26 cellular contexts compared by ENCODE assay signal in the genomic region with DNA sequence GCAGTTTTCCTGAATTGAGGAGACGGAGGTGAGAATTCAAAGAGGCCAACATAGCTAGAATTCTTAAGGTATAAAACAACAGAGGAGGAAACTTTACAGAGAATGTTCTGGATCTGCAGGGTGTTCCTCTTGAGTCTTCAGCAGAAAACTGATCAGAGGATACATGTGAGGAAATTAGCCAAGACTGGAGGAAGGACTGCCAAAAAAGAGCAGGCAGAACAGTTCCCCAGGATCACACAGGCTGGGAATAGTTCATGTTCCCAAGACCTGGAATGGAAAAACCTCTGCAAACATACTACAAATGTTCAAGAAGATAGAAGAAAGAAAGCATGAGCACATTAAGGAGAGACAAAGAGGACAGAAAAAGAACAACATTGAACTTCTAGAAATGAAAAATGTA.
"Had no signal": no experiment of that assay in that cellular context is flagged by ENCODE, and none has a peak within 500 bp of the region (broad histone marks: within the 10 kb centered on the region; RNA-seq: fewer than 3 reads in every experiment).

No MANE protein-coding gene starts in this region.

- H3K27me3 Mint-ChIP-seq: activated CD4-positive, alpha-beta memory T cell treated with anti-CD3 and anti-CD28 coated beads for 36 hours; activated CD4-positive, alpha-beta T cell treated with anti-CD3 and anti-CD28 coated beads for 36 hours; activated CD4-positive, alpha-beta T cell treated with anti-CD3 and anti-CD28 coated beads, Interleukin-2, amount 10 ng/mL, durations not matched to agents 24 days and 14 days; activated CD8-positive, alpha-beta memory T cell treated with anti-CD3 and anti-CD28 coated beads, Interleukin-2, amount 10 ng/mL, durations not matched to agents 7 days and 5 days; activated naive CD4-positive, alpha-beta T cell treated with anti-CD3 and anti-CD28 coated beads, Interleukin-2, amount 10 ng/mL, durations not matched to agents 7 days and 5 days; activated naive CD8-positive, alpha-beta T cell treated with anti-CD3 and anti-CD28 coated beads, Interleukin-2, amount 10 ng/mL, durations not matched to agents 7 days and 5 days; brain had no signal

- H3K27ac ChIP-seq: ascending aorta, epithelial cell of prostate, esophagus squamous epithelium had no signal

- H3K27me3 ChIP-seq: ascending aorta, esophagus squamous epithelium had no signal

- H3K4me3 ChIP-seq: ascending aorta, esophagus squamous epithelium had no signal

- H3K9me3 ChIP-seq: ascending aorta, esophagus squamous epithelium had no signal

- H3K27ac Mint-ChIP-seq: activated CD4-positive, alpha-beta memory T cell treated with anti-CD3 and anti-CD28 coated beads for 36 hours; activated CD4-positive, alpha-beta T cell treated with anti-CD3 and anti-CD28 coated beads for 36 hours; activated CD8-positive, alpha-beta memory T cell treated with anti-CD3 and anti-CD28 coated beads, Interleukin-2, amount 10 ng/mL, durations not matched to agents 7 days and 5 days; activated CD8-positive, alpha-beta T cell treated with anti-CD3 and anti-CD28 coated beads, Interleukin-2, amount 10 ng/mL, durations not matched to agents 7 days and 5 days; activated naive CD4-positive, alpha-beta T cell treated with anti-CD3 and anti-CD28 coated beads, Interleukin-2, amount 10 ng/mL, durations not matched to agents 7 days and 5 days; activated naive CD4-positive, alpha-beta T cell treated with anti-CD3 and anti-CD28 coated beads, Interleukin-2, amount 50 U/mL, for 72 hours; activated naive CD8-positive, alpha-beta T cell treated with anti-CD3 and anti-CD28 coated beads, Interleukin-2, amount 10 ng/mL, durations not matched to agents 7 days and 5 days; activated T-helper 1 cell treated with anti-CD3 and anti-CD28 coated beads, Interleukin-12 subunit alpha, Interleukin-12 subunit beta, Interleukin-2, Interleukin-4 antibody, amounts not matched to agents 30 ng/mL and 10 ng/mL and 1 ng/mL, durations not matched to agents 14 hours and 24 hours and 36 hours; activated T-helper 2 cell treated with anti-CD3 and anti-CD28 coated beads, Interferon-gamma antibody, Interleukin-2, Interleukin-4, amounts not matched to agents 10 μg/mL and 5 μg/mL and 100 μg/mL, durations not matched to agents 14 hours and 24 hours and 36 hours; brain had no signal

- DNase-seq: activated CD4-positive, alpha-beta memory T cell treated with anti-CD3 and anti-CD28 coated beads for 36 hours; activated CD4-positive, alpha-beta T cell treated with anti-CD3 and anti-CD28 coated beads for 36 hours; activated CD4-positive, alpha-beta T cell treated with anti-CD3 and anti-CD28 coated beads, Interleukin-2, amount 10 ng/mL, durations not matched to agents 24 days and 14 days; activated CD4-positive, CD25-positive, alpha-beta regulatory T cell; activated CD4-positive, CD25-positive, alpha-beta regulatory T cell treated with anti-CD3 and anti-CD28 coated beads, Interleukin-2, amount 50 U/mL, for 72 hours; activated CD8-positive, alpha-beta memory T cell treated with anti-CD3 and anti-CD28 coated beads, Interleukin-2, amount 10 ng/mL, durations not matched to agents 7 days and 5 days; activated CD8-positive, alpha-beta memory T cell treated with anti-CD3 and anti-CD28 coated beads, Interleukin-2, amount 50 U/mL, for 4 hours; activated CD8-positive, alpha-beta T cell treated with anti-CD3 and anti-CD28 coated beads, Interleukin-2, amount 10 ng/mL, durations not matched to agents 7 days and 5 days; activated effector memory CD4-positive, alpha-beta T cell treated with anti-CD3 and anti-CD28 coated beads, Interleukin-2, amount 50 U/mL, for 16 hours; activated naive CD4-positive, alpha-beta T cell; activated naive CD4-positive, alpha-beta T cell treated with anti-CD3 and anti-CD28 coated beads, Interleukin-2, amount 10 ng/mL, durations not matched to agents 7 days and 5 days; activated naive CD8-positive, alpha-beta T cell treated with anti-CD3 and anti-CD28 coated beads, Interleukin-2, amount 10 ng/mL, durations not matched to agents 7 days and 5 days; activated T-cell treated with anti-CD3 and anti-CD28 coated beads, Interleukin-2, amount 50 U/mL, for 1 hour; activated T-cell treated with anti-CD3 and anti-CD28 coated beads, Interleukin-2, amount 50 U/mL, for 48 hours; caudate nucleus; cortex of kidney; effector CD8-positive, alpha-beta T cell; esophagus squamous epithelium; foreskin melanocyte; T-helper 2 cell had no signal

- ATAC-seq: activated CD4-positive, alpha-beta T cell treated with anti-CD3 and anti-CD28 coated beads for 36 hours; activated CD8-positive, alpha-beta memory T cell treated with anti-CD3 and anti-CD28 coated beads, Interleukin-2, amount 10 ng/mL, durations not matched to agents 7 days and 5 days; activated CD8-positive, alpha-beta T cell treated with anti-CD3 and anti-CD28 coated beads, Interleukin-2, amount 10 ng/mL, durations not matched to agents 7 days and 5 days; activated naive CD4-positive, alpha-beta T cell treated with anti-CD3 and anti-CD28 coated beads, Interleukin-2, amount 50 U/mL, for 72 hours had no signal

- H3K9me3 Mint-ChIP-seq: activated naive CD4-positive, alpha-beta T cell treated with anti-CD3 and anti-CD28 coated beads, Interleukin-2, amount 10 ng/mL, durations not matched to agents 7 days and 5 days; activated naive CD8-positive, alpha-beta T cell treated with anti-CD3 and anti-CD28 coated beads, Interleukin-2, amount 10 ng/mL, durations not matched to agents 7 days and 5 days; activated T-helper 1 cell treated with anti-CD3 and anti-CD28 coated beads, Interleukin-12 subunit alpha, Interleukin-12 subunit beta, Interleukin-2, Interleukin-4 antibody, amounts not matched to agents 30 ng/mL and 10 ng/mL and 1 ng/mL, durations not matched to agents 14 hours and 24 hours and 36 hours; activated T-helper 2 cell treated with anti-CD3 and anti-CD28 coated beads, Interferon-gamma antibody, Interleukin-2, Interleukin-4, amounts not matched to agents 10 μg/mL and 5 μg/mL and 100 μg/mL, durations not matched to agents 14 hours and 24 hours and 36 hours; brain had no signal

- H3K4me1 ChIP-seq: ascending aorta had no signal

- H3K4me3 Mint-ChIP-seq: activated CD4-positive, alpha-beta memory T cell treated with anti-CD3 and anti-CD28 coated beads for 36 hours; activated CD4-positive, alpha-beta T cell treated with anti-CD3 and anti-CD28 coated beads for 36 hours; activated CD4-positive, alpha-beta T cell treated with anti-CD3 and anti-CD28 coated beads, Interleukin-2, amount 10 ng/mL, durations not matched to agents 24 days and 14 days; activated CD8-positive, alpha-beta memory T cell treated with anti-CD3 and anti-CD28 coated beads, Interleukin-2, amount 10 ng/mL, durations not matched to agents 7 days and 5 days; activated CD8-positive, alpha-beta T cell treated with anti-CD3 and anti-CD28 coated beads, Interleukin-2, amount 10 ng/mL, durations not matched to agents 7 days and 5 days; activated naive CD4-positive, alpha-beta T cell treated with anti-CD3 and anti-CD28 coated beads, Interleukin-2, amount 10 ng/mL, durations not matched to agents 7 days and 5 days; activated naive CD8-positive, alpha-beta T cell treated with anti-CD3 and anti-CD28 coated beads, Interleukin-2, amount 10 ng/mL, durations not matched to agents 7 days and 5 days; activated T-helper 1 cell treated with anti-CD3 and anti-CD28 coated beads, Interleukin-12 subunit alpha, Interleukin-12 subunit beta, Interleukin-2, Interleukin-4 antibody, amounts not matched to agents 30 ng/mL and 10 ng/mL and 1 ng/mL, durations not matched to agents 14 hours and 24 hours and 36 hours; brain had no signal
